17 cellular contexts compared by ENCODE assay signal in genomic region chr1:25572107-25572506, GRCh38.
"Had no signal": no experiment of that assay in that cellular context is flagged by ENCODE, and none has a peak within 500 bp of the region (broad histone marks: within the 10 kb centered on the region; RNA-seq: fewer than 3 reads in every experiment).

No MANE protein-coding gene starts in this region.

- H3K4me3 ChIP-seq: adrenal gland, breast epithelium, coronary artery, psoas muscle, skin epidermis had no signal

- H3K27ac Mint-ChIP-seq: activated B cell treated with CpG ODN at 0.5 μM for 24 hours; activated CD4-positive, alpha-beta memory T cell treated with anti-CD3 and anti-CD28 coated beads for 36 hours; activated naive CD4-positive, alpha-beta T cell treated with anti-CD3 and anti-CD28 coated beads for 36 hours; activated T-helper 2 cell treated with anti-CD3 and anti-CD28 coated beads, Interferon-gamma antibody, Interleukin-2, Interleukin-4, amounts not matched to agents 10 μg/mL and 5 μg/mL and 100 μg/mL, durations not matched to agents 14 hours and 24 hours and 36 hours; T-helper 2 cell treated with Interferon-gamma antibody and Interleukin-4, amounts not matched to agents 5 μg/mL and 100 μg/mL, for 36 hours had no signal

- H3K9me3 Mint-ChIP-seq: activated B cell treated with CpG ODN at 0.5 μM for 24 hours; activated CD4-positive, alpha-beta memory T cell treated with anti-CD3 and anti-CD28 coated beads for 36 hours; activated naive CD4-positive, alpha-beta T cell treated with anti-CD3 and anti-CD28 coated beads for 36 hours; activated T-helper 2 cell treated with anti-CD3 and anti-CD28 coated beads, Interferon-gamma antibody, Interleukin-2, Interleukin-4, amounts not matched to agents 10 μg/mL and 5 μg/mL and 100 μg/mL, durations not matched to agents 14 hours and 24 hours and 36 hours; neural crest cell; stimulated activated naive CD8-positive, alpha-beta T cell treated with anti-CD3 and anti-CD28 coated beads, Interleukin-15, amount 100 ng/mL, for 72 hours; T-helper 2 cell treated with Interferon-gamma antibody and Interleukin-4, amounts not matched to agents 5 μg/mL and 100 μg/mL, for 36 hours had no signal

- FAIRE-seq: astrocyte, islet of Langerhans had no signal

- H3K36me3 ChIP-seq: adrenal gland, breast epithelium had no signal

- H3K4me3 Mint-ChIP-seq: activated B cell treated with CpG ODN at 0.5 μM for 24 hours; activated CD4-positive, alpha-beta memory T cell treated with anti-CD3 and anti-CD28 coated beads for 36 hours; activated naive CD4-positive, alpha-beta T cell treated with anti-CD3 and anti-CD28 coated beads for 36 hours; T-helper 2 cell treated with Interferon-gamma antibody and Interleukin-4, amounts not matched to agents 5 μg/mL and 100 μg/mL, for 36 hours had no signal

- DNase-seq: activated B cell treated with CpG ODN at 0.5 μM for 24 hours, activated T-cell treated with anti-CD3 and anti-CD28 coated beads for 4 hours, foreskin keratinocyte, hippocampal formation had no signal

- H3K27me3 Mint-ChIP-seq: activated CD4-positive, alpha-beta memory T cell treated with anti-CD3 and anti-CD28 coated beads for 36 hours; stimulated activated naive CD8-positive, alpha-beta T cell treated with anti-CD3 and anti-CD28 coated beads, Interleukin-15, amount 100 ng/mL, for 72 hours had no signal

- H3K9me3 ChIP-seq: adrenal gland, breast epithelium, psoas muscle had no signal

- H3K27me3 ChIP-seq: adrenal gland, breast epithelium, foreskin keratinocyte had no signal

- H3K27ac ChIP-seq: adrenal gland, breast epithelium, coronary artery, foreskin keratinocyte, psoas muscle, skin epidermis had no signal
